ENCODE assay signal across 1 cellular context in the genomic region with DNA sequence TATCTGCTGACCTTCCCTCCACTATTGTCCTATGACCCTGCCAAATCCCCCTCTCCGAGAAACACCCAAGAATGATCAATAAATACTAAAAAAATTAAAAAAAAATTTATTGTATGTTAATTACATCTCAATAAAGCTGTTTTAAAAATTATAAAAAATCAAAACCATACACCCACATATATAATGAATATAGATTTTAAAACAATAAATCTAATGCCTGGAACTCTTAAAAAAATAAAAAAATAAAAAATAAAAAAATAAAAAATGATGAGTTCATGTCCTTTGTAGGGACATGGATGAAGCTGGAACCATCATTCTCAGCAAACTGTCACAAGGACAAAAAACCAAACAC.
TF ChIP-seq lines count a peak whose summit lies in the region.

No MANE protein-coding gene starts in this region.

TF ChIP-seq in K562, 482 proteins besides CTCF, POLR2A, EP300 and RAD21 (continued from another document):
- TF ChIP-seq, protein P1, sequence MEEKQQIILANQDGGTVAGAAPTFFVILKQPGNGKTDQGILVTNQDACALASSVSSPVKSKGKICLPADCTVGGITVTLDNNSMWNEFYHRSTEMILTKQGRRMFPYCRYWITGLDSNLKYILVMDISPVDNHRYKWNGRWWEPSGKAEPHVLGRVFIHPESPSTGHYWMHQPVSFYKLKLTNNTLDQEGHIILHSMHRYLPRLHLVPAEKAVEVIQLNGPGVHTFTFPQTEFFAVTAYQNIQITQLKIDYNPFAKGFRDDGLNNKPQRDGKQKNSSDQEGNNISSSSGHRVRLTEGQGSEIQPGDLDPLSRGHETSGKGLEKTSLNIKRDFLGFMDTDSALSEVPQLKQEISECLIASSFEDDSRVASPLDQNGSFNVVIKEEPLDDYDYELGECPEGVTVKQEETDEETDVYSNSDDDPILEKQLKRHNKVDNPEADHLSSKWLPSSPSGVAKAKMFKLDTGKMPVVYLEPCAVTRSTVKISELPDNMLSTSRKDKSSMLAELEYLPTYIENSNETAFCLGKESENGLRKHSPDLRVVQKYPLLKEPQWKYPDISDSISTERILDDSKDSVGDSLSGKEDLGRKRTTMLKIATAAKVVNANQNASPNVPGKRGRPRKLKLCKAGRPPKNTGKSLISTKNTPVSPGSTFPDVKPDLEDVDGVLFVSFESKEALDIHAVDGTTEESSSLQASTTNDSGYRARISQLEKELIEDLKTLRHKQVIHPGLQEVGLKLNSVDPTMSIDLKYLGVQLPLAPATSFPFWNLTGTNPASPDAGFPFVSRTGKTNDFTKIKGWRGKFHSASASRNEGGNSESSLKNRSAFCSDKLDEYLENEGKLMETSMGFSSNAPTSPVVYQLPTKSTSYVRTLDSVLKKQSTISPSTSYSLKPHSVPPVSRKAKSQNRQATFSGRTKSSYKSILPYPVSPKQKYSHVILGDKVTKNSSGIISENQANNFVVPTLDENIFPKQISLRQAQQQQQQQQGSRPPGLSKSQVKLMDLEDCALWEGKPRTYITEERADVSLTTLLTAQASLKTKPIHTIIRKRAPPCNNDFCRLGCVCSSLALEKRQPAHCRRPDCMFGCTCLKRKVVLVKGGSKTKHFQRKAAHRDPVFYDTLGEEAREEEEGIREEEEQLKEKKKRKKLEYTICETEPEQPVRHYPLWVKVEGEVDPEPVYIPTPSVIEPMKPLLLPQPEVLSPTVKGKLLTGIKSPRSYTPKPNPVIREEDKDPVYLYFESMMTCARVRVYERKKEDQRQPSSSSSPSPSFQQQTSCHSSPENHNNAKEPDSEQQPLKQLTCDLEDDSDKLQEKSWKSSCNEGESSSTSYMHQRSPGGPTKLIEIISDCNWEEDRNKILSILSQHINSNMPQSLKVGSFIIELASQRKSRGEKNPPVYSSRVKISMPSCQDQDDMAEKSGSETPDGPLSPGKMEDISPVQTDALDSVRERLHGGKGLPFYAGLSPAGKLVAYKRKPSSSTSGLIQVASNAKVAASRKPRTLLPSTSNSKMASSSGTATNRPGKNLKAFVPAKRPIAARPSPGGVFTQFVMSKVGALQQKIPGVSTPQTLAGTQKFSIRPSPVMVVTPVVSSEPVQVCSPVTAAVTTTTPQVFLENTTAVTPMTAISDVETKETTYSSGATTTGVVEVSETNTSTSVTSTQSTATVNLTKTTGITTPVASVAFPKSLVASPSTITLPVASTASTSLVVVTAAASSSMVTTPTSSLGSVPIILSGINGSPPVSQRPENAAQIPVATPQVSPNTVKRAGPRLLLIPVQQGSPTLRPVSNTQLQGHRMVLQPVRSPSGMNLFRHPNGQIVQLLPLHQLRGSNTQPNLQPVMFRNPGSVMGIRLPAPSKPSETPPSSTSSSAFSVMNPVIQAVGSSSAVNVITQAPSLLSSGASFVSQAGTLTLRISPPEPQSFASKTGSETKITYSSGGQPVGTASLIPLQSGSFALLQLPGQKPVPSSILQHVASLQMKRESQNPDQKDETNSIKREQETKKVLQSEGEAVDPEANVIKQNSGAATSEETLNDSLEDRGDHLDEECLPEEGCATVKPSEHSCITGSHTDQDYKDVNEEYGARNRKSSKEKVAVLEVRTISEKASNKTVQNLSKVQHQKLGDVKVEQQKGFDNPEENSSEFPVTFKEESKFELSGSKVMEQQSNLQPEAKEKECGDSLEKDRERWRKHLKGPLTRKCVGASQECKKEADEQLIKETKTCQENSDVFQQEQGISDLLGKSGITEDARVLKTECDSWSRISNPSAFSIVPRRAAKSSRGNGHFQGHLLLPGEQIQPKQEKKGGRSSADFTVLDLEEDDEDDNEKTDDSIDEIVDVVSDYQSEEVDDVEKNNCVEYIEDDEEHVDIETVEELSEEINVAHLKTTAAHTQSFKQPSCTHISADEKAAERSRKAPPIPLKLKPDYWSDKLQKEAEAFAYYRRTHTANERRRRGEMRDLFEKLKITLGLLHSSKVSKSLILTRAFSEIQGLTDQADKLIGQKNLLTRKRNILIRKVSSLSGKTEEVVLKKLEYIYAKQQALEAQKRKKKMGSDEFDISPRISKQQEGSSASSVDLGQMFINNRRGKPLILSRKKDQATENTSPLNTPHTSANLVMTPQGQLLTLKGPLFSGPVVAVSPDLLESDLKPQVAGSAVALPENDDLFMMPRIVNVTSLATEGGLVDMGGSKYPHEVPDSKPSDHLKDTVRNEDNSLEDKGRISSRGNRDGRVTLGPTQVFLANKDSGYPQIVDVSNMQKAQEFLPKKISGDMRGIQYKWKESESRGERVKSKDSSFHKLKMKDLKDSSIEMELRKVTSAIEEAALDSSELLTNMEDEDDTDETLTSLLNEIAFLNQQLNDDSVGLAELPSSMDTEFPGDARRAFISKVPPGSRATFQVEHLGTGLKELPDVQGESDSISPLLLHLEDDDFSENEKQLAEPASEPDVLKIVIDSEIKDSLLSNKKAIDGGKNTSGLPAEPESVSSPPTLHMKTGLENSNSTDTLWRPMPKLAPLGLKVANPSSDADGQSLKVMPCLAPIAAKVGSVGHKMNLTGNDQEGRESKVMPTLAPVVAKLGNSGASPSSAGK (IDR thresholded peaks at IDR 0.05): 0 out of 2 replicates have a peak, but pooled peaks have one; percentile 32
- TF ChIP-seq, protein P2, sequence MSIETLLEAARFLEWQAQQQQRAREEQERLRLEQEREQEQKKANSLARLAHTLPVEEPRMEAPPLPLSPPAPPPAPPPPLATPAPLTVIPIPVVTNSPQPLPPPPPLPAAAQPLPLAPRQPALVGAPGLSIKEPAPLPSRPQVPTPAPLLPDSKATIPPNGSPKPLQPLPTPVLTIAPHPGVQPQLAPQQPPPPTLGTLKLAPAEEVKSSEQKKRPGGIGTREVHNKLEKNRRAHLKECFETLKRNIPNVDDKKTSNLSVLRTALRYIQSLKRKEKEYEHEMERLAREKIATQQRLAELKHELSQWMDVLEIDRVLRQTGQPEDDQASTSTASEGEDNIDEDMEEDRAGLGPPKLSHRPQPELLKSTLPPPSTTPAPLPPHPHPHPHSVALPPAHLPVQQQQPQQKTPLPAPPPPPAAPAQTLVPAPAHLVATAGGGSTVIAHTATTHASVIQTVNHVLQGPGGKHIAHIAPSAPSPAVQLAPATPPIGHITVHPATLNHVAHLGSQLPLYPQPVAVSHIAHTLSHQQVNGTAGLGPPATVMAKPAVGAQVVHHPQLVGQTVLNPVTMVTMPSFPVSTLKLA (conservative IDR thresholded peaks at IDR 0.05): peak in 1 of 2 experiments; percentile 28; a peak in 2 of 4 replicates
- peak in 1 of 2 experiments; percentile 33 for TF ChIP-seq NCOA2 (IDR thresholded peaks at IDR 0.05; ENCODE audit: partially characterized antibody in 2 of 2)
- TF ChIP-seq TRIM24 (IDR thresholded peaks at IDR 0.05): peak in 1 of 2 experiments; percentile 5; a peak in 1 of 4 replicates
- peak; percentile 53; the same call in 1 of the 2 replicates for TF ChIP-seq EP400 (IDR thresholded peaks at IDR 0.05)
- 0 out of 4 replicates have a peak, but pooled peaks of 1 of the 2 experiments have one; percentile 36 for TF ChIP-seq FOXK2 (conservative IDR thresholded peaks at IDR 0.05 in 1 of 2, IDR thresholded peaks at IDR 0.05 in 1 of 2; ENCODE audit: low read depth in 2 of 2)
- TF ChIP-seq, protein P3, sequence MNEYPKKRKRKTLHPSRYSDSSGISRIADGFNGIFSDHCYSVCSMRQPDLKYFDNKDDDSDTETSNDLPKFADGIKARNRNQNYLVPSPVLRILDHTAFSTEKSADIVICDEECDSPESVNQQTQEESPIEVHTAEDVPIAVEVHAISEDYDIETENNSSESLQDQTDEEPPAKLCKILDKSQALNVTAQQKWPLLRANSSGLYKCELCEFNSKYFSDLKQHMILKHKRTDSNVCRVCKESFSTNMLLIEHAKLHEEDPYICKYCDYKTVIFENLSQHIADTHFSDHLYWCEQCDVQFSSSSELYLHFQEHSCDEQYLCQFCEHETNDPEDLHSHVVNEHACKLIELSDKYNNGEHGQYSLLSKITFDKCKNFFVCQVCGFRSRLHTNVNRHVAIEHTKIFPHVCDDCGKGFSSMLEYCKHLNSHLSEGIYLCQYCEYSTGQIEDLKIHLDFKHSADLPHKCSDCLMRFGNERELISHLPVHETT (CRISPR knock-in tag; conservative IDR thresholded peaks at IDR 0.05 in 1 of 2, IDR thresholded peaks at IDR 0.05 in 1 of 2): peak in 1 of 2 experiments; percentile 50; a peak in 1 of 4 replicates
- TF ChIP-seq, protein P4, sequence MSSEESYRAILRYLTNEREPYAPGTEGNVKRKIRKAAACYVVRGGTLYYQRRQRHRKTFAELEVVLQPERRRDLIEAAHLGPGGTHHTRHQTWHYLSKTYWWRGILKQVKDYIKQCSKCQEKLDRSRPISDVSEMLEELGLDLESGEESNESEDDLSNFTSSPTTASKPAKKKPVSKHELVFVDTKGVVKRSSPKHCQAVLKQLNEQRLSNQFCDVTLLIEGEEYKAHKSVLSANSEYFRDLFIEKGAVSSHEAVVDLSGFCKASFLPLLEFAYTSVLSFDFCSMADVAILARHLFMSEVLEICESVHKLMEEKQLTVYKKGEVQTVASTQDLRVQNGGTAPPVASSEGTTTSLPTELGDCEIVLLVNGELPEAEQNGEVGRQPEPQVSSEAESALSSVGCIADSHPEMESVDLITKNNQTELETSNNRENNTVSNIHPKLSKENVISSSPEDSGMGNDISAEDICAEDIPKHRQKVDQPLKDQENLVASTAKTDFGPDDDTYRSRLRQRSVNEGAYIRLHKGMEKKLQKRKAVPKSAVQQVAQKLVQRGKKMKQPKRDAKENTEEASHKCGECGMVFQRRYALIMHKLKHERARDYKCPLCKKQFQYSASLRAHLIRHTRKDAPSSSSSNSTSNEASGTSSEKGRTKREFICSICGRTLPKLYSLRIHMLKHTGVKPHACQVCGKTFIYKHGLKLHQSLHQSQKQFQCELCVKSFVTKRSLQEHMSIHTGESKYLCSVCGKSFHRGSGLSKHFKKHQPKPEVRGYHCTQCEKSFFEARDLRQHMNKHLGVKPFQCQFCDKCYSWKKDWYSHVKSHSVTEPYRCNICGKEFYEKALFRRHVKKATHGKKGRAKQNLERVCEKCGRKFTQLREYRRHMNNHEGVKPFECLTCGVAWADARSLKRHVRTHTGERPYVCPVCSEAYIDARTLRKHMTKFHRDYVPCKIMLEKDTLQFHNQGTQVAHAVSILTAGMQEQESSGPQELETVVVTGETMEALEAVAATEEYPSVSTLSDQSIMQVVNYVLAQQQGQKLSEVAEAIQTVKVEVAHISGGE (CRISPR knock-in tag; IDR thresholded peaks at IDR 0.05): 0 out of 6 replicates have a peak, but pooled peaks of 1 of the 3 experiments have one; percentile 9
- 0 out of 4 replicates have a peak, but pooled peaks of 1 of the 2 experiments have one; percentile 15 for TF ChIP-seq ARNT (IDR thresholded peaks at IDR 0.05)
- peak; percentile 25 for TF ChIP-seq DPF2 (IDR thresholded peaks at IDR 0.05)
TF ChIP-seq in K562: peak in this region for 13; not testable (repeated sequence) for 469.
